15 cellular contexts compared by ENCODE assay signal in genomic region chr9:14438232-14438966, GRCh38.
A peak's percentile ranks its signal among the peaks of the same experiment; 100 is the strongest.
DNase-seq lines count a peak whose midpoint lies in the region; ATAC-seq and TF ChIP-seq lines count a peak whose summit lies in the region.
"Had no signal": no experiment of that assay in that cellular context is flagged by ENCODE, and none has a peak within 500 bp of the region (broad histone marks: within the 10 kb centered on the region; RNA-seq: fewer than 3 reads in every experiment).

No MANE protein-coding gene starts in this region.

- H2AK5ac ChIP-seq in IMR-90 (ENCODE audit: low read depth, low read length): no peak overlapping the region
- H2AK5ac ChIP-seq in mesenchymal stem cell (ENCODE audit: low read length, severe bottlenecking): no peak overlapping the region

- no peak overlapping the region; the same call in 1 of the 2 replicates for H3K4me2 ChIP-seq in IMR-90 (ENCODE audit: low read depth, low read length)
- no peak overlapping the region for H3K4me2 ChIP-seq in mesenchymal stem cell (ENCODE audit: low read length, poor library complexity, severe bottlenecking)

- H4K20me1 ChIP-seq in IMR-90 (ENCODE audit: insufficient read depth, low read length): no peaks in the 10 kb centered on the region

- POLR2A ChIA-PET in IMR-90 (lab: Charles Lee; ENCODE audit: unreplicated experiment): no interaction called here

- H2BK20ac ChIP-seq in IMR-90 (ENCODE audit: low read depth, low read length): no peak overlapping the region

- H2BK120ac ChIP-seq in IMR-90 (ENCODE audit: low read depth, low read length): no peak overlapping the region
- H2BK120ac ChIP-seq in mesenchymal stem cell (ENCODE audit: low read depth, low read length): no peak overlapping the region

- no peak overlapping the region for H2BK12ac ChIP-seq in mesenchymal stem cell (ENCODE audit: low read length in 2 of 2)

- TF ChIP-seq POLR2A in IMR-90 (IDR thresholded peaks at IDR 0.05; ENCODE audit: low read depth, low read length): no peak
- TF ChIP-seq POLR2A in right lobe of liver (IDR thresholded peaks at IDR 0.05): no peak

- H2AK9ac ChIP-seq in IMR-90 (replicated peaks; ENCODE audit: low read depth, low read length, poor library complexity): no peak overlapping the region

- no peak overlapping the region for H3K4ac ChIP-seq in IMR-90 (ENCODE audit: low read depth, low read length)
- no peak overlapping the region for H3K4ac ChIP-seq in mesenchymal stem cell (ENCODE audit: low read depth in 1 of 2, low read length in 2 of 2)

- ATAC-seq in IMR-90 (ENCODE audit: low read depth) (peak; percentile 52), SK-N-SH treated with all-trans-retinoic acid at 6 μM for 48 hours (no peak), right lobe of liver (no peak)
- ATAC-seq: CD8-positive, alpha-beta T cell; GM12878 had no signal

- BruUV-seq in IMR-90 (replicated peaks; lab: Mats Ljungman, UMichigan): no TSS peak

- H3K4me3 ChIP-seq in IMR-90 (ENCODE audit: insufficient read depth, low read depth, low read length) (no peak overlapping the region), mesenchymal stem cell (ENCODE audit: insufficient read depth in 1 of 2, low read depth in 1 of 2, low read length in 2 of 2) (no peak overlapping the region), right lobe of liver (no peak overlapping the region)
- H3K4me3 ChIP-seq: GM12878 had no signal

- dilution Hi-C loops in IMR-90 (cut with HindIII; ENCODE audit: low sequenced_read_pairs, unreplicated experiment): loop anchor here (25.0 kb wide), 1 partner anchor 1001 kb away; no protein-coding TSS in a partner anchor

- H3K14ac ChIP-seq in IMR-90 (replicated peaks; ENCODE audit: low read depth, low read length) (no peak overlapping the region), mesenchymal stem cell (ENCODE audit: low read length in 2 of 2) (no peak overlapping the region)

- H3K27ac ChIP-seq in IMR-90 (ENCODE audit: insufficient read depth, low read length) (no peak overlapping the region), mesenchymal stem cell (ENCODE audit: low read length, poor library complexity, severe bottlenecking) (no peak overlapping the region), right lobe of liver (no peak overlapping the region)

- no peaks in the 10 kb centered on the region for H3K9me3 ChIP-seq in IMR-90 (ENCODE audit: control insufficient read depth, insufficient read depth, low read length)
- no peaks in the 10 kb centered on the region for H3K9me3 ChIP-seq in mesenchymal stem cell (ENCODE audit: control insufficient read depth, low read length)
- no peaks in the 10 kb centered on the region for H3K9me3 ChIP-seq in right lobe of liver

- no CpG with 5 or more reads among the region's 15 CpGs for WGBS in IMR-90 (ENCODE audit: extremely low coverage in 2 of 2, insufficient read length in 1 of 2), 2 experiments
- WGBS in mesenchymal stem cell: 92% methylated on average over 10 of the region's 15 CpGs
- 71% methylated on average over 10 of the region's 15 CpGs for WGBS in right lobe of liver (ENCODE audit: insufficient coverage, low coverage, low lambda C conversion rate, missing lambda C conversion rate)

- H2BK5ac ChIP-seq in IMR-90 (ENCODE audit: low read depth, low read length, poor library complexity, severe bottlenecking) (no peak overlapping the region), mesenchymal stem cell (ENCODE audit: low read depth, low read length, poor library complexity, severe bottlenecking) (peak overlapping the region; percentile 58)

- in situ Hi-C loops in IMR-90 (cut with MboI; ENCODE audit: low sequenced_read_pairs): loop anchor here (5.0 to 25.0 kb wide), 2 partner anchors 1016 to 1401 kb away; no protein-coding TSS in a partner anchor

- no peak overlapping the region for H3K23ac ChIP-seq in IMR-90 (ENCODE audit: low read depth, low read length)
- no peak overlapping the region for H3K23ac ChIP-seq in mesenchymal stem cell (ENCODE audit: low read length in 2 of 2)

- H3K27me3 Mint-ChIP-seq in type B pancreatic cell: peaks cover 4% of the 10 kb centered on the region

- H3K18ac ChIP-seq in IMR-90 (ENCODE audit: low read depth, low read length): no peak overlapping the region
- no peak overlapping the region for H3K18ac ChIP-seq in mesenchymal stem cell (ENCODE audit: low read depth in 1 of 2, low read length in 2 of 2)

- no peak overlapping the region for H2AFZ ChIP-seq in IMR-90 (replicated peaks; ENCODE audit: low read length, poor library complexity)
- H2AFZ ChIP-seq in mesenchymal stem cell (ENCODE audit: low read depth, low read length): no peak overlapping the region

- H3K79me1 ChIP-seq in IMR-90 (ENCODE audit: low read depth in 1 of 2, low read length in 2 of 2): no peaks in the 10 kb centered on the region
- H3K79me1 ChIP-seq in mesenchymal stem cell (replicated peaks; ENCODE audit: low read length, poor library complexity, severe bottlenecking): no peaks in the 10 kb centered on the region

- H3K36me3 ChIP-seq in IMR-90 (ENCODE audit: control insufficient read depth, insufficient read depth, low read length): no peaks in the 10 kb centered on the region
- no peaks in the 10 kb centered on the region for H3K36me3 ChIP-seq in mesenchymal stem cell (ENCODE audit: control insufficient read depth in 1 of 2, insufficient read depth in 2 of 2, low read depth in 1 of 2, low read length in 2 of 2)
- no peaks in the 10 kb centered on the region for H3K36me3 ChIP-seq in right lobe of liver

- H3K27me3 ChIP-seq in IMR-90 (ENCODE audit: control insufficient read depth, insufficient read depth, low read length): peaks cover 23% of the 10 kb centered on the region
- peaks cover 11 to 20% of the 10 kb centered on the region in 2 experiments for H3K27me3 ChIP-seq in mesenchymal stem cell (ENCODE audit: control insufficient read depth in 1 of 2, insufficient read depth in 1 of 2, low read length in 2 of 2)
- H3K27me3 ChIP-seq in right lobe of liver: no peaks in the 10 kb centered on the region

- no peak overlapping the region for H4K8ac ChIP-seq in IMR-90 (ENCODE audit: low read depth in 2 of 2, low read length in 2 of 2)
- H4K8ac ChIP-seq in mesenchymal stem cell (ENCODE audit: low read length): no peak overlapping the region

- intact Hi-C loops in IMR-90 (cut with micrococcal nuclease) (loop anchor here (10.0 kb wide), 1 partner anchor 344 kb away; no protein-coding TSS in a partner anchor), right lobe of liver (cut with DNase I) (no loop called here)

- TF ChIP-seq CTCF in IMR-90 (conservative IDR thresholded peaks at IDR 0.05; ENCODE audit: low read depth, low read length): no peak
- TF ChIP-seq CTCF in right lobe of liver (IDR thresholded peaks at IDR 0.05): no peak
- TF ChIP-seq CTCF in type B pancreatic cell (conservative IDR thresholded peaks at IDR 0.05): no peak

- H2BK15ac ChIP-seq in IMR-90 (ENCODE audit: low read depth, low read length) (no peak overlapping the region), mesenchymal stem cell (ENCODE audit: low read depth, poor library complexity, severe bottlenecking) (no peak overlapping the region)

- peaks cover 3% of the 10 kb centered on the region for H3K9me3 Mint-ChIP-seq in type B pancreatic cell
- H3K9me3 Mint-ChIP-seq: CD8-positive, alpha-beta T cell had no signal

- no peaks in the 10 kb centered on the region for H3K9me1 ChIP-seq in IMR-90 (ENCODE audit: insufficient read depth, low read length)

- no peak for TF ChIP-seq RAD21 in IMR-90 (IDR thresholded peaks at IDR 0.05; ENCODE audit: low read length)

- no peak overlapping the region for H4K5ac ChIP-seq in IMR-90 (ENCODE audit: low read depth, low read length)

- H4K91ac ChIP-seq in IMR-90 (ENCODE audit: insufficient read depth, low read depth, low read length): no peak overlapping the region
- H4K91ac ChIP-seq in mesenchymal stem cell (ENCODE audit: low read length): no peak overlapping the region

- H3K4me1 ChIP-seq in IMR-90 (ENCODE audit: control insufficient read depth, insufficient read depth, low read length) (peaks cover 7% of the 10 kb centered on the region; the same call in 1 of the 2 replicates), mesenchymal stem cell (ENCODE audit: control insufficient read depth, insufficient read depth, low read depth, low read length) (peaks cover 6% of the 10 kb centered on the region), right lobe of liver (no peaks in the 10 kb centered on the region)

- H3K4me1 Mint-ChIP-seq in type B pancreatic cell (ENCODE audit: unreplicated experiment): peaks cover 26% of the 10 kb centered on the region
- H3K4me1 Mint-ChIP-seq: B cell had no signal

- DNase-seq in EH (ENCODE audit: low read depth) (peak; percentile 69), IMR-90 (peak; percentile 8), mesenchymal stem cell (no peak), ecto neural progenitor cell (ENCODE audit: low spot score) (no peak), right lobe of liver (no peak), type B pancreatic cell (ENCODE audit: extremely low spot score, unreplicated experiment) (no peak)
- DNase-seq in activated CD8-positive, alpha-beta memory T cell treated with anti-CD3 and anti-CD28 coated beads, Interleukin-2, amount 50 U/mL, for 4 hours: no peak
- DNase-seq: ACHN; CD8-positive, alpha-beta T cell; HCEC 1CT; Karpas-422; NCI-H1417 treated with DMSO at 0.1 percent for 48 hours had no signal

- CTCF ChIA-PET in IMR-90 (lab: Yijun Ruan, JAX): interaction anchor here (1.0 kb wide), 1 partner anchor 27 kb away, joined by 4 read pairs; no protein-coding TSS in a partner anchor

- H3K27ac Mint-ChIP-seq in type B pancreatic cell: no peak overlapping the region
- H3K27ac Mint-ChIP-seq: B cell; CD8-positive, alpha-beta T cell had no signal

- H3K9ac ChIP-seq in IMR-90 (ENCODE audit: low read depth, low read length): no peak overlapping the region
- no peak overlapping the region for H3K9ac ChIP-seq in mesenchymal stem cell (ENCODE audit: low read length)

- H3K36me3 Mint-ChIP-seq in type B pancreatic cell: no peaks in the 10 kb centered on the region
- H3K36me3 Mint-ChIP-seq: CD8-positive, alpha-beta T cell had no signal

- H3K4me3 Mint-ChIP-seq in type B pancreatic cell: no peak overlapping the region
- H3K4me3 Mint-ChIP-seq: B cell; CD8-positive, alpha-beta T cell had no signal

- H3K56ac ChIP-seq in IMR-90 (ENCODE audit: extremely low read depth, insufficient read depth, low read length): no peak overlapping the region

TF ChIP-seq in IMR-90, 13 proteins besides CTCF, POLR2A, EP300 and RAD21 (continues in another document):
- TF ChIP-seq FOS (IDR thresholded peaks at IDR 0.05; ENCODE audit: low read depth, low read length) (no peak), CEBPB (IDR thresholded peaks at IDR 0.05; ENCODE audit: low read depth, low read length) (no peak)

TF ChIP-seq in SK-N-SH treated with all-trans-retinoic acid at 6 μM for 48 hours, 23 proteins besides CTCF, POLR2A, EP300 and RAD21 (continues in another document):
- no peak for TF ChIP-seq ARNTL (CRISPR knock-in tag; IDR thresholded peaks at IDR 0.05; ENCODE audit: borderline replicate concordance, low read depth)

Comparison
In these comparisons a context has a peak if more than half of its experiments do, and no peak if none do; other contexts are left out.
1. DNase-seq: peak in EH (single experiment) and IMR-90 (single experiment); none in mesenchymal stem cell (single experiment), ecto neural progenitor cell (single experiment), right lobe of liver (0 of 3), activated CD8-positive, alpha-beta memory T cell treated with anti-CD3 and anti-CD28 coated beads, Interleukin-2, amount 50 U/mL, for 4 hours (single experiment) and type B pancreatic cell (single experiment).